1 cellular context compared by ENCODE assay signal in the genomic region with DNA sequence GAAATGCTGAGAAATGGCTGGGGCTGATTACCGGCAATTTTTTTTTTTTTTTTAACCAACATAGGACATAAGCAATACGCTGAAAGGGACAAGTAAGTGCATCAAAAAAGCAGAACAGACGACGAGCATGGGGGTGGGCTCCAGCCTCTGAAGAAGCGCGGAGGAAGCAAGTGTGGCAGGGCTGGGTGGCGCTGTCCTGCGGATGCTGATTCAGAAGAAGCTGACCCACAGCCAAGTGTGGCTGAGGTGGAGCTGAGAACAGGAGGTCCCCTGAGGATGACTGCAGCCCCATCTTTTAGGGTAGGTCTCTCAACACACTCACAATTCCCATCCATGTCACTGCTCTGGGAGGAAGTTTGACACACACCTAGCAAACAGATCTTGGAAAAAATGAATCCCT.
TF ChIP-seq lines count a peak whose summit lies in the region.

No MANE protein-coding gene starts in this region.

TF ChIP-seq in IMR-90, 13 proteins besides CTCF, POLR2A, EP300 and RAD21:
- TF ChIP-seq RFX5 (IDR thresholded peaks at IDR 0.05; ENCODE audit: low read depth, low read length) (no peak), CEBPB (IDR thresholded peaks at IDR 0.05; ENCODE audit: low read depth, low read length) (no peak), FOS (IDR thresholded peaks at IDR 0.05; ENCODE audit: low read depth, low read length) (no peak), MXI1 (IDR thresholded peaks at IDR 0.05; ENCODE audit: borderline replicate concordance, low read depth, low read length) (no peak)
- TF ChIP-seq, protein P1, sequence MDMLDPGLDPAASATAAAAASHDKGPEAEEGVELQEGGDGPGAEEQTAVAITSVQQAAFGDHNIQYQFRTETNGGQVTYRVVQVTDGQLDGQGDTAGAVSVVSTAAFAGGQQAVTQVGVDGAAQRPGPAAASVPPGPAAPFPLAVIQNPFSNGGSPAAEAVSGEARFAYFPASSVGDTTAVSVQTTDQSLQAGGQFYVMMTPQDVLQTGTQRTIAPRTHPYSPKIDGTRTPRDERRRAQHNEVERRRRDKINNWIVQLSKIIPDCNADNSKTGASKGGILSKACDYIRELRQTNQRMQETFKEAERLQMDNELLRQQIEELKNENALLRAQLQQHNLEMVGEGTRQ (IDR thresholded peaks at IDR 0.05; ENCODE audit: low read depth, low read length), result no peak
